ENCODE assay signal across 8 cellular contexts in the genomic region with DNA sequence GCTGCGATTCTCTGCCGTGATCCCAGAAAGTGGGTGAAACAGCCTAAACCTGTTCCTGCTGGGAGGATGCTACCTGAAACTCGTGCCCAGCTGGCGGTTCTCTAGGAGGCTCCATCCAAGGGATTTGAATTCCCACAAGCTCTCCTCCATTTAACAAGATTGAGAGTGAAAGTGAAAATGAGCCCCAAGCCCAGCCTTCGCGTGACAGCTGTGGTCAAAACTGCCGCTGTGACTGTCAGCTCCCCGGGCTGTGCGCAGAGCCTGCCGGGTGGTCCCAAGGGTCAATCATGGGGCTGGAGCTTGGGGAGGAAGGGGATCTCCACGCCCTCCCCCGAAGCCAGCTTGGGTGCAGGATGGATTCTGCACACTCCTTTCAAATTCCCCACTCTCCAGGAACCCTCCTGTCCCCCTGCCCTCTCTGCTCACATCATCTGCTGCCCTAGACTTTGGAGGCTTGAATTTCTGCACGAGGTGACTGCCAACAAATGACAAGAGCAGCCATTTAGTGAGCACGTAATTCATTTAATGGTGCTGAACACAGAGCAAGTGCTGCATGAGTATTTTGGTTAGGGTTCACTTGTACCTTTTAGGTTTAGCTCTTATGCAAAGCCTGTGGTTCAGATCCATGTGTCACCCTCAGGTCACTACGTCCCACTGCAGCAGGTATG. TPM values are rescaled to one million over a fixed set of nuclear protein-coding genes. Genes with fewer than 3 reads are reported as not detected.
A peak's percentile ranks its signal among the peaks of the same experiment; 100 is the strongest.
DNase-seq lines count a peak whose midpoint lies in the region; ATAC-seq and TF ChIP-seq lines count a peak whose summit lies in the region.

No MANE protein-coding gene starts in this region.

- no peaks in the 10 kb centered on the region for H4K20me1 ChIP-seq in hepatocyte (ENCODE audit: insufficient read depth, poor library complexity, severe bottlenecking)

- TF ChIP-seq CTCF in hepatocyte (IDR thresholded peaks at IDR 0.05; ENCODE audit: poor library complexity), result no peak

- ATAC-seq in GM19452 (IDR thresholded peaks at IDR 0.05; ENCODE audit: unreplicated experiment) (peak; percentile 35), HG03565 (IDR thresholded peaks at IDR 0.05; ENCODE audit: unreplicated experiment) (peak; percentile 26), left colon (peak; percentile 47)

- H3K27ac ChIP-seq in thymus (ENCODE audit: low read depth) (no peak overlapping the region), hepatocyte (no peak overlapping the region)

- DNase-seq in DMS 273 treated with DMSO at 0.1 percent for 48 hours (lab: John Stamatoyannopoulos, UW) (peak; percentile 14), left colon (peak in 1 of 2 donors; percentile 56), dedifferentiated amniotic fluid mesenchymal stem cell (ENCODE audit: extremely low spot score) (no peak), hepatocyte (ENCODE audit: low spot score) (no peak)
- DNase-seq in activated CD4-positive, alpha-beta T cell treated with anti-CD3 and anti-CD28 coated beads, Interleukin-2, amount 50 U/mL, for 48 hours, result peak; percentile 69 to 78

- no peak overlapping the region for H2AFZ ChIP-seq in hepatocyte

- no peak overlapping the region for H3K4me2 ChIP-seq in hepatocyte

- WGBS in thymus, result 18% methylated on average over 15 of the region's 15 CpGs
- 82% methylated on average over 15 of the region's 15 CpGs for WGBS in hepatocyte (ENCODE audit: low lambda C conversion rate, missing lambda C conversion rate)

- H3K4me1 ChIP-seq in thymus (ENCODE audit: control insufficient read depth, insufficient read depth, low read length) (no peaks in the 10 kb centered on the region), hepatocyte (ENCODE audit: insufficient read depth) (no peaks in the 10 kb centered on the region)

- H3K36me3 ChIP-seq in thymus (ENCODE audit: control insufficient read depth, insufficient read depth) (no peaks in the 10 kb centered on the region), hepatocyte (replicated peaks; ENCODE audit: insufficient read depth, low read depth) (no peaks in the 10 kb centered on the region)

- intact Hi-C loops in left colon (cut with DNase I, micrococcal nuclease), result no loop called here

- H3K9me3 ChIP-seq in thymus (ENCODE audit: control insufficient read depth), result no peaks in the 10 kb centered on the region
- H3K9me3 ChIP-seq in hepatocyte (ENCODE audit: low read depth), result no peaks in the 10 kb centered on the region

- no peaks in the 10 kb centered on the region for H3K9me2 ChIP-seq in hepatocyte (replicated peaks; ENCODE audit: insufficient read depth)

- peak overlapping the region; percentile 26 for H3K4me3 ChIP-seq in thymus (ENCODE audit: low read length)
- H3K4me3 ChIP-seq in hepatocyte, result no peak overlapping the region

- H3K27me3 ChIP-seq in thymus (ENCODE audit: control insufficient read depth, insufficient read depth) (no peaks in the 10 kb centered on the region), hepatocyte (no peaks in the 10 kb centered on the region)

- H3K79me2 ChIP-seq in hepatocyte, result no peaks in the 10 kb centered on the region

RNA-seq across cellular contexts. Expression of a gene that starts 5.3 kb away (rescaled TPM):
- total RNA-seq in left colon (10 to 100 TPM in 1 of 2 donors, 1 to 10 TPM in 1; 1.5 to 13.7 TPM), hepatocyte (0.53 and 1.8 TPM in 2 replicates)
- polyA plus RNA-seq in thymus (2.6 TPM), hepatocyte (0.27 and 0.32 TPM in 2 replicates)

RNA-seq across cellular contexts. Expression of a gene that starts 26.0 kb away (rescaled TPM):
- total RNA-seq in left colon (not detected), hepatocyte (not detected in 2 replicates)
- polyA plus RNA-seq in thymus (not detected), hepatocyte (not detected in 2 replicates)

RNA-seq across cellular contexts. Expression of a gene that starts 44.0 kb away (rescaled TPM):
- not detected for total RNA-seq in left colon
- polyA plus RNA-seq in thymus, result 0.11 TPM
- total RNA-seq in hepatocyte, result not detected in 2 replicates
- polyA plus RNA-seq in hepatocyte, result 0.90 TPM in 1 of 2 replicates, not detected in the other

RNA-seq across cellular contexts. Expression of a gene that starts 55.0 kb away (rescaled TPM):
- 1 to 10 TPM; 2.0 to 4.7 TPM for total RNA-seq in left colon
- 0.27 TPM for polyA plus RNA-seq in thymus
- total RNA-seq in hepatocyte, result 2.1 and 2.7 TPM in 2 replicates
- 1.5 and 2.8 TPM in 2 replicates for polyA plus RNA-seq in hepatocyte

Comparison
In these comparisons a context has a peak if more than half of its experiments do, and no peak if none do; other contexts are left out.
1. DNase-seq: peak in DMS 273 treated with DMSO at 0.1 percent for 48 hours (single experiment) and activated CD4-positive, alpha-beta T cell treated with anti-CD3 and anti-CD28 coated beads, Interleukin-2, amount 50 U/mL, for 48 hours (2 of 2); none in dedifferentiated amniotic fluid mesenchymal stem cell (single experiment) and hepatocyte (single experiment).
2. Peak in every context shown above with its lines, with median percentiles within 50 percentile points of each other: ATAC-seq.